1 cellular context compared by ENCODE assay signal in genomic region chr19:39333507-39333906, GRCh38.
TF ChIP-seq lines count a peak whose summit lies in the region.

No MANE protein-coding gene starts in this region.

TF ChIP-seq in HEK293, 187 proteins besides CTCF, POLR2A, EP300 and RAD21 (continued from another document):
- TF ChIP-seq ZNF449 (tag by site-specific recombination; IDR thresholded peaks at IDR 0.05), result no peak
- no peak for TF ChIP-seq GLIS2 (tag by site-specific recombination; IDR thresholded peaks at IDR 0.05)
- TF ChIP-seq ZNF776 (tag by site-specific recombination; IDR thresholded peaks at IDR 0.05; ENCODE audit: borderline replicate concordance), result no peak
- TF ChIP-seq ZNF155 (tag by site-specific recombination; IDR thresholded peaks at IDR 0.05), result no peak
- no peak for TF ChIP-seq ZNF692 (tag by site-specific recombination; IDR thresholded peaks at IDR 0.05)
- no peak for TF ChIP-seq KLF1 (tag by site-specific recombination; IDR thresholded peaks at IDR 0.05)
- TF ChIP-seq ZNF48 (tag by site-specific recombination; IDR thresholded peaks at IDR 0.05), result no peak
- peak; percentile 20; the same call in 1 of the 2 replicates for TF ChIP-seq ZNF280D (tag by site-specific recombination; IDR thresholded peaks at IDR 0.05)
- no peak for TF ChIP-seq ZNF777 (tag by site-specific recombination; IDR thresholded peaks at IDR 0.05; ENCODE audit: borderline replicate concordance)
- TF ChIP-seq INSM2 (tag by site-specific recombination; IDR thresholded peaks at IDR 0.05), result no peak
- TF ChIP-seq ZNF341 (tag by site-specific recombination; IDR thresholded peaks at IDR 0.05; ENCODE audit: low read depth), result no peak
- TF ChIP-seq BCL11B (tag by site-specific recombination; IDR thresholded peaks at IDR 0.05; ENCODE audit: low read depth), result 0 out of 2 replicates have a peak, but pooled peaks have one; percentile 21
- no peak for TF ChIP-seq ZNF660 (tag by site-specific recombination; IDR thresholded peaks at IDR 0.05)
- TF ChIP-seq ZNF473 (tag by site-specific recombination; IDR thresholded peaks at IDR 0.05), result no peak
- TF ChIP-seq KLF16 (tag by site-specific recombination; IDR thresholded peaks at IDR 0.05), result no peak
- TF ChIP-seq ZNF16 (tag by site-specific recombination; IDR thresholded peaks at IDR 0.05; ENCODE audit: low read depth), result no peak
- no peak for TF ChIP-seq ZNF132 (tag by site-specific recombination; IDR thresholded peaks at IDR 0.05; ENCODE audit: borderline replicate concordance)
- TF ChIP-seq ZNF112 (tag by site-specific recombination; IDR thresholded peaks at IDR 0.05), result no peak
